ENCODE assay signal across 1 cellular context in the genomic region with DNA sequence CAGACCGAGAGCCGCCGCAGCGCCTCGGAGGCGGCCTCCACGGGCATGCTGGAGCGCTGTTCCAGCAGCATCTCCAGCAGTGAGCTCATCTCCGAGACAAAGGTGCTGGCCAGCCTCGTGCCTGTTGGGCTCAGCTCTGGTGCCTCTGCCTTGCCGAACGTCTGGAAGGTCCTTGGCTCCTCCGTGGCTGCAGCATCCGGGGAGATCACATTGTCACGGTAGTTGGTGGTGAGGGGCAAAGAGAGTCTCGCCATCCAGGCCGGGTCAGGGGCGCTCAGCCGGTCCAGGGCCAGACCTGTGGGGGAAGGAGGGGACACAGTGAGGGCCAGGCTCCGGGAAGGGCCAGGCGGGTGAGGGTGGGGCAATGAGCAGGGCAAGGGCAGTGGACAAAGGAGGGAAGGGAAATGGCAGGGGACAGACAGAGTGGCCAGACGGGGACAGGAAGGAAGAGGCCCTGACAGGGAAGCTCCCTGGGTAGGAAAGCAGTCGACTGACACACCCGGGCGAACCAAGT.
TF ChIP-seq lines count a peak whose summit lies in the region.

No MANE protein-coding gene starts in this region.

TF ChIP-seq in K562, 482 proteins besides CTCF, POLR2A, EP300 and RAD21:
- TF ChIP-seq POLR2G (IDR thresholded peaks at IDR 0.05; ENCODE audit: low read depth, low read length) (peak; percentile 57), SOX6 (IDR thresholded peaks at IDR 0.05) (no peak)
